In genomic region chr6:132768051-132768517, GRCh38 we compare ENCODE assay signal across 8 cellular contexts. TPM values are rescaled to one million over a fixed set of nuclear protein-coding genes. Genes with fewer than 3 reads are reported as not detected.
DNase-seq lines count a peak whose midpoint lies in the region; ATAC-seq and TF ChIP-seq lines count a peak whose summit lies in the region.

No MANE protein-coding gene starts in this region.

- H2BK5ac ChIP-seq in mesenchymal stem cell (ENCODE audit: low read depth, low read length, poor library complexity, severe bottlenecking) = no peak overlapping the region

- peak overlapping the region; percentile 60 for H4K8ac ChIP-seq in mesenchymal stem cell (ENCODE audit: low read length)

- H3K9me3 ChIP-seq in Panc1 (ENCODE audit: control insufficient read depth, insufficient read depth, low read depth, low read length) (no peaks in the 10 kb centered on the region), mesenchymal stem cell (ENCODE audit: control insufficient read depth, low read length) (no peaks in the 10 kb centered on the region)

- no peaks in the 10 kb centered on the region for H3K27me3 ChIP-seq in Panc1 (ENCODE audit: control insufficient read depth, insufficient read depth, low read length)
- no peaks in the 10 kb centered on the region for H3K27me3 ChIP-seq in mesenchymal stem cell (ENCODE audit: control insufficient read depth in 1 of 2, insufficient read depth in 1 of 2, low read length in 2 of 2)

- 18% methylated on average over 5 of the region's 6 CpGs for WGBS in mesenchymal stem cell

- no peak overlapping the region for H2AFZ ChIP-seq in mesenchymal stem cell (ENCODE audit: low read depth, low read length)

- no peaks in the 10 kb centered on the region for H3K79me1 ChIP-seq in mesenchymal stem cell (replicated peaks; ENCODE audit: low read length, poor library complexity, severe bottlenecking)

- ATAC-seq in GM19468 (IDR thresholded peaks at IDR 0.05; ENCODE audit: extremely low read depth, unreplicated experiment) (peak; percentile 30), HG03378 (IDR thresholded peaks at IDR 0.05; ENCODE audit: unreplicated experiment) (peak; percentile 85), Panc1 (no peak)

- H4K91ac ChIP-seq in mesenchymal stem cell (ENCODE audit: low read length) = peak overlapping the region; percentile 78

- H3K27ac ChIP-seq in Panc1 (ENCODE audit: low read length) (no peak overlapping the region), mesenchymal stem cell (ENCODE audit: low read length, poor library complexity, severe bottlenecking) (no peak overlapping the region)

- in situ Hi-C loops in Panc1 (cut with HindIII; ENCODE audit: low pct_unique_long_range_greater_than_20kb, low sequenced_read_pairs) = no loop called here

- no TSS peak for BruUV-seq in Panc1 (replicated peaks; lab: Mats Ljungman, UMichigan)

- CTCF ChIA-PET in Panc1 (lab: Charles Lee) = interaction anchor here (0.6 kb wide), 1 partner anchor 428 kb away, joined by 6 read pairs; no protein-coding TSS in a partner anchor

- no peak overlapping the region for H3K9ac ChIP-seq in mesenchymal stem cell (ENCODE audit: low read length)

- no peaks in the 10 kb centered on the region for H3K36me3 ChIP-seq in Panc1 (ENCODE audit: control insufficient read depth, insufficient read depth, low read length)
- H3K36me3 ChIP-seq in mesenchymal stem cell (ENCODE audit: control insufficient read depth in 1 of 2, insufficient read depth in 2 of 2, low read depth in 1 of 2, low read length in 2 of 2) = peaks cover 0 to 10% of the 10 kb centered on the region in 2 experiments

- no peak overlapping the region for H3K14ac ChIP-seq in mesenchymal stem cell (ENCODE audit: low read length in 2 of 2)

- POLR2A ChIA-PET in Panc1 (lab: Charles Lee) = no interaction called here

- no peak overlapping the region for H3K18ac ChIP-seq in mesenchymal stem cell (ENCODE audit: low read depth in 1 of 2, low read length in 2 of 2)

- H2BK15ac ChIP-seq in mesenchymal stem cell (ENCODE audit: low read depth, poor library complexity, severe bottlenecking) = no peak overlapping the region

- H3K4me3 ChIP-seq in Panc1 (ENCODE audit: low read depth in 2 of 2, low read length in 2 of 2) (no peak overlapping the region), mesenchymal stem cell (ENCODE audit: insufficient read depth in 1 of 2, low read depth in 1 of 2, low read length in 2 of 2) (no peak overlapping the region)

- H3K4me1 ChIP-seq in Panc1 (ENCODE audit: control insufficient read depth, insufficient read depth, low read length) (no peaks in the 10 kb centered on the region), mesenchymal stem cell (ENCODE audit: control insufficient read depth, insufficient read depth, low read depth, low read length) (peaks cover 8% of the 10 kb centered on the region)

- TF ChIP-seq CTCF in Panc1 (IDR thresholded peaks at IDR 0.05) = peak; percentile 34

- intact Hi-C loops in Panc1 (cut with micrococcal nuclease; ENCODE audit: unreplicated experiment) = no loop called here

- peak overlapping the region in 1 of 2 experiments; percentile 82 for H2BK12ac ChIP-seq in mesenchymal stem cell (ENCODE audit: low read length in 2 of 2)

- no peak overlapping the region for H2BK120ac ChIP-seq in mesenchymal stem cell (ENCODE audit: low read depth, low read length)

- H2AK5ac ChIP-seq in mesenchymal stem cell (ENCODE audit: low read length, severe bottlenecking) = no peak overlapping the region

- DNase-seq in GF-D8 (lab: John Stamatoyannopoulos, UW) (peak; percentile 2), Panc1 (ENCODE audit: low read depth, low spot score) (no peak), dermis blood vessel endothelial cell (peak; percentile 34), mesenchymal stem cell (peak; percentile 74), middle frontal gyrus (ENCODE audit: extremely low spot score, low spot score) (no peak)
- no peak for DNase-seq in central memory CD4-positive, alpha-beta T cell

- H3K23ac ChIP-seq in mesenchymal stem cell (ENCODE audit: low read length in 2 of 2) = no peak overlapping the region

- peak overlapping the region; percentile 7 for H3K4me2 ChIP-seq in mesenchymal stem cell (ENCODE audit: low read length, poor library complexity, severe bottlenecking)

- no peak overlapping the region for H3K4ac ChIP-seq in mesenchymal stem cell (ENCODE audit: low read depth in 1 of 2, low read length in 2 of 2)

RNA-seq across cellular contexts. Expression of gene VNN2, which starts 10.4 kb away (rescaled TPM):
- total RNA-seq in Panc1 (2021; ENCODE audit: unreplicated experiment) (0.18 TPM), dermis blood vessel endothelial cell (not detected in 2 replicates)
- polyA plus RNA-seq in Panc1 (2012; ENCODE audit: insufficient read length) = not detected
- 1.4 TPM for polyA plus RNA-seq in mesenchymal stem cell (2013, experiment 1 of 2)
- polyA plus RNA-seq in mesenchymal stem cell (2013, experiment 2 of 2) = 1.1 TPM

RNA-seq across cellular contexts. Expression of gene SLC18B1, which starts 30.4 kb away (rescaled TPM):
- total RNA-seq in Panc1 (2021; ENCODE audit: unreplicated experiment) = 0.67 TPM
- 0.51 TPM for polyA plus RNA-seq in Panc1 (2012; ENCODE audit: insufficient read length)
- 7.7 and 11.2 TPM in 2 replicates for total RNA-seq in dermis blood vessel endothelial cell
- polyA plus RNA-seq in mesenchymal stem cell (2013, experiment 1 of 2) = 10.4 TPM
- 10.8 TPM for polyA plus RNA-seq in mesenchymal stem cell (2013, experiment 2 of 2)

RNA-seq across cellular contexts. Expression of gene RPS12, which starts 46.3 kb away (rescaled TPM):
- total RNA-seq in Panc1 (2021; ENCODE audit: unreplicated experiment) (1,010 TPM), dermis blood vessel endothelial cell (836 and 1,354 TPM in 2 replicates)
- polyA plus RNA-seq in Panc1 (2012; ENCODE audit: insufficient read length) = 1,742 TPM
- 2,708 TPM for polyA plus RNA-seq in mesenchymal stem cell (2013, experiment 1 of 2)
- polyA plus RNA-seq in mesenchymal stem cell (2013, experiment 2 of 2) = 2,617 TPM

RNA-seq across cellular contexts. Expression of gene VNN1, which starts 54.2 kb away (rescaled TPM):
- not detected for total RNA-seq in Panc1 (2021; ENCODE audit: unreplicated experiment)
- not detected for polyA plus RNA-seq in Panc1 (2012; ENCODE audit: insufficient read length)
- total RNA-seq in dermis blood vessel endothelial cell = not detected in 2 replicates
- 0.03 TPM for polyA plus RNA-seq in mesenchymal stem cell (2013, experiment 1 of 2)
- polyA plus RNA-seq in mesenchymal stem cell (2013, experiment 2 of 2) = 0.03 TPM

Comparison
In these comparisons a context has a peak if more than half of its experiments do, and no peak if none do; other contexts are left out.
1. DNase-seq: peak in GF-D8 (single experiment), dermis blood vessel endothelial cell (single experiment) and mesenchymal stem cell (single experiment); none in Panc1 (single experiment), middle frontal gyrus (single experiment) and central memory CD4-positive, alpha-beta T cell (single experiment).